20 cellular contexts compared by ENCODE assay signal in genomic region chr4:101099001-101099400, GRCh38.
DNase-seq lines count a peak whose midpoint lies in the region; ATAC-seq, FAIRE-seq and TF ChIP-seq lines count a peak whose summit lies in the region.
"Had no signal": no experiment of that assay in that cellular context is flagged by ENCODE, and none has a peak within 500 bp of the region (broad histone marks: within the 10 kb centered on the region; RNA-seq: fewer than 3 reads in every experiment).

No MANE protein-coding gene starts in this region.

- no peak overlapping the region for H3K27ac ChIP-seq in HepG2 (ENCODE audit: extremely low read length, insufficient read depth, low read length)
- no peak overlapping the region for H3K27ac ChIP-seq in right lobe of liver
- H3K27ac ChIP-seq in SK-N-MC, result peak overlapping the region; percentile 88
- H3K27ac ChIP-seq: C4-2B had no signal

- WGBS in HepG2 (ENCODE audit: low lambda C conversion rate), result 96% methylated on average over 1 of the region's 1 CpG
- WGBS in right lobe of liver (ENCODE audit: insufficient coverage, low coverage, low lambda C conversion rate, missing lambda C conversion rate), result 85% methylated on average over 1 of the region's 1 CpG

- POLR2A ChIA-PET in HepG2 (lab: Yijun Ruan, JAX), result no interaction called here

- DNase-seq in HepG2 (ENCODE audit: low spot score) (no peak), right lobe of liver (no peak), SK-N-MC (ENCODE audit: low read depth, low spot score) (no peak)
- DNase-seq: 8988T; ACHN; Caco-2; Calu3; CD4-positive, alpha-beta T cell; CD8-positive, alpha-beta T cell; DMS79 treated with DMSO at 0.1 percent for 48 hours; GF-D8 had no signal

- H3K36me3 ChIP-seq in HepG2 (replicated peaks in 1 of 2; ENCODE audit: control insufficient read depth in 1 of 2, insufficient read depth in 2 of 2, low read length in 2 of 2), result no peaks in the 10 kb centered on the region; a peak in 1 of 5 replicates
- H3K36me3 ChIP-seq in right lobe of liver, result no peaks in the 10 kb centered on the region
- no peaks in the 10 kb centered on the region for H3K36me3 ChIP-seq in SK-N-MC (ENCODE audit: insufficient read depth, low read length)

- no peak overlapping the region for H3K4me2 ChIP-seq in HepG2 (ENCODE audit: low read depth, low read length)
- H3K4me2 ChIP-seq: BLaER1 treated with 17β-estradiol and CSF1 and Interleukin-3, amounts not matched to agents 10 nM and 100 nM had no signal

- H3K79me2 ChIP-seq in HepG2 (ENCODE audit: insufficient read depth, low read length), result no peaks in the 10 kb centered on the region

- TF ChIP-seq POLR2A in HepG2 (IDR thresholded peaks at IDR 0.05; ENCODE audit: insufficient read depth in 1 of 2, low read depth in 2 of 2, low read length in 2 of 2), result no peak
- no peak for TF ChIP-seq POLR2A in right lobe of liver (IDR thresholded peaks at IDR 0.05)

- TF ChIP-seq EP300 in HepG2 (IDR thresholded peaks at IDR 0.05; ENCODE audit: low read depth in 2 of 2, low read length in 2 of 2) (no peak), HepG2 (CRISPR knock-in tag; IDR thresholded peaks at IDR 0.05; ENCODE audit: borderline replicate concordance) (no peak)

- H3K27me3 ChIP-seq in HepG2 (ENCODE audit: control insufficient read depth in 1 of 2, insufficient read depth in 2 of 2, low read length in 2 of 2), result no peaks in the 10 kb centered on the region
- no peaks in the 10 kb centered on the region for H3K27me3 ChIP-seq in right lobe of liver
- H3K27me3 ChIP-seq: BLaER1 treated with 17β-estradiol and CSF1 and Interleukin-3, amounts not matched to agents 10 nM and 100 nM had no signal

- in situ Hi-C loops in HepG2 (cut with HindIII; ENCODE audit: extremely low pct_ligation_motif_present, low pct_unique_long_range_greater_than_20kb), result no loop called here

- no peak overlapping the region for H2AFZ ChIP-seq in HepG2 (ENCODE audit: low read length)

- H4K20me1 ChIP-seq in HepG2 (ENCODE audit: insufficient read depth, low read length), result no peaks in the 10 kb centered on the region

- H3K4me3 ChIP-seq in HepG2 (replicated peaks in 1 of 3; ENCODE audit: insufficient read depth in 1 of 3, low read depth in 2 of 3, low read length in 3 of 3) (no peak overlapping the region; a peak in 1 of 6 replicates), right lobe of liver (no peak overlapping the region), SK-N-MC (peak overlapping the region; percentile 39)
- H3K4me3 ChIP-seq: BLaER1 treated with 17β-estradiol and CSF1 and Interleukin-3, amounts not matched to agents 10 nM and 100 nM had no signal

- H3K9ac ChIP-seq in HepG2 (ENCODE audit: insufficient read depth, low read depth, low read length) (no peak overlapping the region), SK-N-MC (ENCODE audit: insufficient read length) (no peak overlapping the region)
- H3K9ac ChIP-seq: BLaER1 treated with 17β-estradiol and CSF1 and Interleukin-3, amounts not matched to agents 10 nM and 100 nM had no signal

- BruUV-seq in HepG2 (replicated peaks; lab: Mats Ljungman, UMichigan), result no TSS peak

- intact Hi-C loops in HepG2 (cut with micrococcal nuclease; ENCODE audit: unreplicated experiment) (loop anchor here (10.0 kb wide), 1 partner anchor 194 kb away; no protein-coding TSS in a partner anchor), right lobe of liver (cut with DNase I) (no loop called here)

- H3K4me1 ChIP-seq in HepG2 (ENCODE audit: insufficient read depth, low read length), result no peaks in the 10 kb centered on the region
- no peaks in the 10 kb centered on the region for H3K4me1 ChIP-seq in right lobe of liver
- H3K4me1 ChIP-seq: Caco-2 had no signal

- FAIRE-seq in HepG2 (lab: Jason Lieb, UNC), result no peak
- FAIRE-seq: A204.1, D721Med, G401.6, GM12892, GM18507 had no signal

- TF ChIP-seq CTCF in HepG2 (CRISPR knock-in tag; IDR thresholded peaks at IDR 0.05), result no peak
- no peak for TF ChIP-seq CTCF in right lobe of liver (IDR thresholded peaks at IDR 0.05)

- H3K9me3 ChIP-seq in HepG2 (ENCODE audit: low read length) (no peaks in the 10 kb centered on the region), right lobe of liver (no peaks in the 10 kb centered on the region), SK-N-MC (ENCODE audit: low read depth, low read length) (no peaks in the 10 kb centered on the region)
- H3K9me3 ChIP-seq: BLaER1 treated with 17β-estradiol and CSF1 and Interleukin-3, amounts not matched to agents 10 nM and 100 nM; Caco-2 had no signal

- CTCF ChIA-PET in HepG2 (lab: Yijun Ruan, JAX; ENCODE audit: low intra/inter-chr PET ratio, low total read pairs), result no interaction called here

- TF ChIP-seq RAD21 in HepG2 (CRISPR knock-in tag; IDR thresholded peaks at IDR 0.05), result no peak

- ATAC-seq in HepG2 (no peak), right lobe of liver (no peak), HG03095 (IDR thresholded peaks at IDR 0.05; ENCODE audit: unreplicated experiment) (no peak), HG03439 (IDR thresholded peaks at IDR 0.05; ENCODE audit: unreplicated experiment) (no peak)
- ATAC-seq: CD8-positive, alpha-beta T cell had no signal

TF ChIP-seq in HepG2, 621 proteins besides CTCF, POLR2A, EP300 and RAD21:
- TF ChIP-seq ZNF709 (CRISPR knock-in tag; IDR thresholded peaks at IDR 0.05) (no peak), ATF7 (IDR thresholded peaks at IDR 0.05) (peak; percentile 75), ATF7 (CRISPR knock-in tag; IDR thresholded peaks at IDR 0.05) (no peak)
